ENCODE assay signal across 9 cellular contexts in the genomic region with DNA sequence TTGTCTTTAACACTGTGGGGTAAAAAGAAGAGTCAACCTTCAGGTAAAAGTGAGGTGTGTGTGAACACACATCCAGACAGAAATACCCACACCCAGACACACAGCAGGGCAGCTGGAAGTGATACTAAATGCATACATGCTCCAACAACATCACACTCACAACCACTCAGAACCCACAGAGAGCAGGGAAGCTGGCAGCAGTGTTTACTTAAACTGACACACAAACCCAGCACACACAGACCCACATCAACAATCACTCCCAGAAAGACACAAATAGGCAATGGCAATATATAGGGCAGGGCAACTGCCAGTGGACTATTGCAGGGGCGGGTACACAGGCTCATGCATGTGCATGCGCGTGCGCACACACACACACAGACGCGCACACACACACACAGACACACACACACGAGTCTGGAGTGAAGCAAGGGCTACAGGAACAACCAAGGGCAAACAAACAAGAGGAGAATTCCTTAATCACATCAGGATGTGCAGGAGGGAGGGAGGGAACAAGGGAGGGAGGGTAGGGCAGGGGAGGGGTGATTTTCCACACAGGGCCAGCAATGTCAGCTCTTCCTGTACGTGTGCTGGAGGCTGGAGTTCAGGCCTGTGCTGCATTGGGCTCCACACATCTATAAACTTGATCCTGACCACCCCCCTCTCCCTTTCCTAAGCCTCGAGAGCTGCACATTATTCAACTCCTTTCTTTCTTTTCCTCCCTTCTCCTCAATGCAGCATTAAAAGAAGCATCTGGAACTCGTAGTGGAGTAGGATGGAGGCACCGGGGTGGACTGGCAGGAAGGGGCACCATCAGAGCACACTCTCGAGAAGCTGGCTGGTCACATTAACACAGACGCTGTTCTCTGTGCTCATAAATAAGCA. TPM values are rescaled to one million over a fixed set of nuclear protein-coding genes. Genes with fewer than 3 reads are reported as not detected.
DNase-seq lines count a peak whose midpoint lies in the region; ATAC-seq and TF ChIP-seq lines count a peak whose summit lies in the region.
"Had no signal": no experiment of that assay in that cellular context is flagged by ENCODE, and none has a peak within 500 bp of the region (broad histone marks: within the 10 kb centered on the region; RNA-seq: fewer than 3 reads in every experiment).

No MANE protein-coding gene starts in this region.

- peaks cover 0 to 35% (median 6%) of the 10 kb centered on the region in 9 donors for H3K36me3 ChIP-seq in heart right ventricle
- peaks cover 0 to 14% of the 10 kb centered on the region in 2 donors for H3K36me3 ChIP-seq in gastrocnemius medialis

- H3K27ac Mint-ChIP-seq in activated T-helper 17 cell treated with anti-CD3 and anti-CD28 coated beads, Interleukin-2, amount 50 U/mL, for 72 hours, result peak overlapping the region; percentile 29

- H3K27me3 ChIP-seq in heart right ventricle (no peaks in the 10 kb centered on the region), gastrocnemius medialis (no peaks in the 10 kb centered on the region)

- peaks cover 49 to 85% (median 79%) of the 10 kb centered on the region in 9 donors for H3K4me1 ChIP-seq in heart right ventricle
- peaks cover 66 to 70% of the 10 kb centered on the region in 2 donors for H3K4me1 ChIP-seq in gastrocnemius medialis

- DNase-seq in GM04504 (ENCODE audit: low read depth) (peak; percentile 84), heart right ventricle (peak; percentile 69 to 74), gastrocnemius medialis (peak in 1 of 2 donors; percentile 66), nucleus accumbens (lab: John Stamatoyannopoulos, UW) (no peak)
- DNase-seq in activated T-cell treated with anti-CD3 and anti-CD28 coated beads, Interleukin-2, amount 50 U/mL, for 48 hours, result no peak
- no peak for DNase-seq in stimulated activated CD4-positive, alpha-beta T cell treated with anti-CD3 and anti-CD28 coated beads, Interleukin-4, amount 100 ng/mL, for 1 hour
- DNase-seq: NCI-H1694 treated with DMSO at 0.1 percent for 48 hours had no signal

- TF ChIP-seq POLR2A in gastrocnemius medialis (IDR thresholded peaks at IDR 0.05), result no peak

- no peaks in the 10 kb centered on the region for H3K9me3 Mint-ChIP-seq in activated T-helper 17 cell treated with anti-CD3 and anti-CD28 coated beads, Interleukin-2, amount 50 U/mL, for 72 hours

- TF ChIP-seq CTCF in heart right ventricle (IDR thresholded peaks at IDR 0.05) (no peak), gastrocnemius medialis (IDR thresholded peaks at IDR 0.05 in 4 of 5, conservative IDR thresholded peaks at IDR 0.05 in 1 of 5) (no peak)

- in situ Hi-C loops in gastrocnemius medialis (cut with MboI; ENCODE audit: low sequenced_read_pairs in 4 of 4), result no loop called here

- peaks cover 52% of the 10 kb centered on the region for H3K4me1 Mint-ChIP-seq in activated T-helper 17 cell treated with anti-CD3 and anti-CD28 coated beads, Interleukin-2, amount 50 U/mL, for 72 hours

- H3K9me3 ChIP-seq in heart right ventricle (no peaks in the 10 kb centered on the region), gastrocnemius medialis (no peaks in the 10 kb centered on the region)

- WGBS in heart right ventricle, 2 donors, result 42 to 58% methylated on average over 13 of the region's 13 CpGs

- H3K27me3 Mint-ChIP-seq in activated T-helper 17 cell treated with anti-CD3 and anti-CD28 coated beads, Interleukin-2, amount 50 U/mL, for 72 hours, result no peaks in the 10 kb centered on the region

- peak overlapping the region; percentile 48 to 97 (median 91) for H3K27ac ChIP-seq in heart right ventricle
- H3K27ac ChIP-seq in gastrocnemius medialis, result peak overlapping the region; percentile 76 to 85 (median 80)

- peak overlapping the region; percentile 6 for H3K4me3 Mint-ChIP-seq in activated T-helper 17 cell treated with anti-CD3 and anti-CD28 coated beads, Interleukin-2, amount 50 U/mL, for 72 hours

- intact Hi-C loops in heart right ventricle (cut with DNase I) (loop anchor here in 3 of 10 donors (5.0 to 10.0 kb wide), 2 partner anchors 90 to 92 kb away; no protein-coding TSS in a partner anchor), gastrocnemius medialis (cut with DNase I; ENCODE audit: low total_unique reads) (loop anchor here (10.0 kb wide), 1 partner anchor 90 kb away; no protein-coding TSS in a partner anchor)

- peaks cover 77% of the 10 kb centered on the region for H3K36me3 Mint-ChIP-seq in activated T-helper 17 cell treated with anti-CD3 and anti-CD28 coated beads, Interleukin-2, amount 50 U/mL, for 72 hours (ENCODE audit: low read depth)

- H3K4me3 ChIP-seq in heart right ventricle, result no peak overlapping the region
- H3K4me3 ChIP-seq in gastrocnemius medialis, result no peak overlapping the region

- ATAC-seq in activated T-helper 17 cell treated with anti-CD3 and anti-CD28 coated beads, Interleukin-2, amount 50 U/mL, for 72 hours (replicated peaks), result no peak
- ATAC-seq in heart right ventricle (peak; percentile 26 to 52 (median 40)), gastrocnemius medialis (peak; percentile 28 to 34), HG03432 (IDR thresholded peaks at IDR 0.05; ENCODE audit: unreplicated experiment) (no peak)

RNA-seq across cellular contexts. Expression of a gene that starts 30.1 kb away (rescaled TPM):
- total RNA-seq in activated T-helper 17 cell treated with anti-CD3 and anti-CD28 coated beads, Interleukin-2, amount 50 U/mL, for 72 hours, result 10 to 100 TPM; 22.8 to 24.4 TPM
- total RNA-seq in heart right ventricle (10 to 100 TPM in 7 of 10 donors, 1 to 10 TPM in 3; 3.5 to 37.5 (median 12.1) TPM), gastrocnemius medialis (1 to 10 TPM; 4.6 to 9.6 (median 6.9) TPM)
- polyA plus RNA-seq in heart right ventricle, result 10 to 100 TPM in 1 of 2 donors, 1 to 10 TPM in 1; 8.3 to 14.3 TPM

RNA-seq across cellular contexts. Expression of a gene that starts 43.2 kb away (rescaled TPM):
- total RNA-seq in activated T-helper 17 cell treated with anti-CD3 and anti-CD28 coated beads, Interleukin-2, amount 50 U/mL, for 72 hours, result 10 to 100 TPM; 20.7 to 39.3 TPM
- total RNA-seq in heart right ventricle (10 to 100 TPM; 15.3 to 25.4 (median 17.6) TPM), gastrocnemius medialis (10 to 100 TPM; 12.6 to 50.2 (median 34.4) TPM)
- 10 to 100 TPM; 43.3 to 47.5 TPM for polyA plus RNA-seq in heart right ventricle

RNA-seq across cellular contexts. Expression of a gene that starts 55.1 kb away (rescaled TPM):
- 10 to 100 TPM; 36.9 to 40.2 TPM for total RNA-seq in activated T-helper 17 cell treated with anti-CD3 and anti-CD28 coated beads, Interleukin-2, amount 50 U/mL, for 72 hours
- total RNA-seq in heart right ventricle (10 to 100 TPM; 22.8 to 40.0 (median 25.9) TPM), gastrocnemius medialis (10 to 100 TPM; 47.2 to 59.9 (median 57.7) TPM)
- polyA plus RNA-seq in heart right ventricle, result 10 to 100 TPM; 19.0 to 28.9 TPM

RNA-seq across cellular contexts. Expression of a gene that starts 59.9 kb away (rescaled TPM):
- under 1 TPM in 1 of 2 donors, not detected in 1; 0.09 TPM for total RNA-seq in activated T-helper 17 cell treated with anti-CD3 and anti-CD28 coated beads, Interleukin-2, amount 50 U/mL, for 72 hours
- total RNA-seq in heart right ventricle (1 to 10 TPM in 9 of 10 donors, under 1 TPM in 1; 0.81 to 6.3 (median 2.5) TPM), gastrocnemius medialis (1 to 10 TPM in 2 of 4 donors, under 1 TPM in 2; 0.31 to 1.7 (median 1.2) TPM)
- 1 to 10 TPM; 3.0 to 3.1 TPM for polyA plus RNA-seq in heart right ventricle

Comparison
In these comparisons a context has a peak if more than half of its experiments do, and no peak if none do; other contexts are left out.
1. DNase-seq: peak in GM04504 (single experiment) and heart right ventricle (2 of 2); none in activated T-cell treated with anti-CD3 and anti-CD28 coated beads, Interleukin-2, amount 50 U/mL, for 48 hours (0 of 2), nucleus accumbens (0 of 56) and stimulated activated CD4-positive, alpha-beta T cell treated with anti-CD3 and anti-CD28 coated beads, Interleukin-4, amount 100 ng/mL, for 1 hour (single experiment).
2. ATAC-seq: peak in heart right ventricle (8 of 8) and gastrocnemius medialis (2 of 2); none in activated T-helper 17 cell treated with anti-CD3 and anti-CD28 coated beads, Interleukin-2, amount 50 U/mL, for 72 hours (single experiment) and HG03432 (single experiment).